19 cellular contexts compared by ENCODE assay signal in the genomic region with DNA sequence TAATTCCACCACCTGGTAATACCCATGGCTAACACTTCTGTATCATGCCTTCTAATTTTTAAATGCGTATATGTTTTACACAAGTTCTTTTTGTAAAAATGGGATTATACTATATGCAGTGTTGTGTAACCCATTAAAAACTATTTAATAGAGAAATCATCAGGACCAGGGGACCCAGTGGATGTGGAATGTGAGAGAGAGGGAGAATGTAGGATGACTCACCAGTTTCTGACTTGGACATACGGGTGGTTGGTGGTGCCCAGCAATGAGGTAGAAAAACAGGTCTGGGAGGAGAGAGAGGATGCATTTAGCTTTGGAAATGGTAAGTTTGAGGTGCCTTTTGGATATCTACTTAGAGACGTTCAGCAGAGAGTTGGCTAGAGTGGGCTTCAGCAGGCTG.
"Had no signal": no experiment of that assay in that cellular context is flagged by ENCODE, and none has a peak within 500 bp of the region (broad histone marks: within the 10 kb centered on the region; RNA-seq: fewer than 3 reads in every experiment).

No MANE protein-coding gene starts in this region.

- H3K36me3 ChIP-seq: adrenal gland had no signal

- H3K4me1 ChIP-seq: adrenal gland had no signal

- H3K9me3 Mint-ChIP-seq: activated B cell treated with CpG ODN at 0.5 μM for 24 hours; activated CD4-positive, alpha-beta T cell treated with anti-CD3 and anti-CD28 coated beads, Interleukin-2, amount 10 ng/mL, durations not matched to agents 24 days and 14 days; activated naive CD4-positive, alpha-beta T cell treated with anti-CD3 and anti-CD28 coated beads, Interleukin-2, amount 10 ng/mL, durations not matched to agents 7 days and 5 days; activated naive CD8-positive, alpha-beta T cell treated with anti-CD3 and anti-CD28 coated beads, Interleukin-2, amount 10 ng/mL, durations not matched to agents 7 days and 5 days; activated T-cell treated with anti-CD3 and anti-CD28 coated beads, Interleukin-2, amount 50 U/mL, for 24 hours; T-helper 1 cell treated with Interleukin-12 subunit alpha and Interleukin-12 subunit beta and Interleukin-4 antibody, amounts not matched to agents 30 μg/mL and 1 μg/mL, for 36 hours had no signal

- H3K27ac Mint-ChIP-seq: activated B cell treated with CpG ODN at 0.5 μM for 24 hours; activated CD4-positive, alpha-beta T cell treated with anti-CD3 and anti-CD28 coated beads, Interleukin-2, amount 10 ng/mL, durations not matched to agents 24 days and 14 days; activated CD8-positive, alpha-beta memory T cell treated with anti-CD3 and anti-CD28 coated beads, Interleukin-2, amount 10 ng/mL, durations not matched to agents 7 days and 5 days; activated naive CD4-positive, alpha-beta T cell treated with anti-CD3 and anti-CD28 coated beads, Interleukin-2, amount 10 ng/mL, durations not matched to agents 7 days and 5 days; activated naive CD8-positive, alpha-beta T cell treated with anti-CD3 and anti-CD28 coated beads, Interleukin-2, amount 10 ng/mL, durations not matched to agents 7 days and 5 days; activated T-cell treated with anti-CD3 and anti-CD28 coated beads, Interleukin-2, amount 50 U/mL, for 24 hours; T-helper 1 cell treated with Interleukin-12 subunit alpha and Interleukin-12 subunit beta and Interleukin-4 antibody, amounts not matched to agents 30 μg/mL and 1 μg/mL, for 36 hours had no signal

- DNase-seq: activated B cell treated with CpG ODN at 0.5 μM for 24 hours; activated CD4-positive, alpha-beta T cell treated with anti-CD3 and anti-CD28 coated beads for 1 hour; activated CD4-positive, alpha-beta T cell treated with anti-CD3 and anti-CD28 coated beads, Interleukin-2, amount 10 ng/mL, durations not matched to agents 24 days and 14 days; activated CD4-positive, alpha-beta T cell treated with anti-CD3 and anti-CD28 coated beads, Interleukin-2, amount 50 U/mL, for 48 hours; activated CD8-positive, alpha-beta memory T cell treated with anti-CD3 and anti-CD28 coated beads, Interleukin-2, amount 10 ng/mL, durations not matched to agents 7 days and 5 days; activated gamma-delta T cell; activated naive CD4-positive, alpha-beta T cell treated with anti-CD3 and anti-CD28 coated beads, Interleukin-2, amount 10 ng/mL, durations not matched to agents 7 days and 5 days; activated naive CD8-positive, alpha-beta T cell treated with anti-CD3 and anti-CD28 coated beads, Interleukin-2, amount 10 ng/mL, durations not matched to agents 7 days and 5 days; activated T-cell treated with anti-CD3 and anti-CD28 coated beads, Interleukin-2, amount 50 U/mL, for 24 hours; adrenal gland; KG1; NCI-H1048; NCI-H1694; NCI-H2029 treated with DMSO at 0.1 percent for 48 hours; NCI-H510A treated with DMSO at 0.1 percent for 48 hours; NK-92 treated with Interleukin-12 subunit alpha and Interleukin-12 subunit beta, amount 100 ng/mL, for 24 hours; SHP77 treated with DMSO at 0.1 percent for 48 hours; T-helper 9 cell had no signal

- ATAC-seq: activated CD8-positive, alpha-beta memory T cell treated with anti-CD3 and anti-CD28 coated beads, Interleukin-2, amount 10 ng/mL, durations not matched to agents 7 days and 5 days had no signal

- H3K36me3 Mint-ChIP-seq: activated CD8-positive, alpha-beta memory T cell treated with anti-CD3 and anti-CD28 coated beads, Interleukin-2, amount 10 ng/mL, durations not matched to agents 7 days and 5 days; activated naive CD4-positive, alpha-beta T cell treated with anti-CD3 and anti-CD28 coated beads, Interleukin-2, amount 10 ng/mL, durations not matched to agents 7 days and 5 days; activated naive CD8-positive, alpha-beta T cell treated with anti-CD3 and anti-CD28 coated beads, Interleukin-2, amount 10 ng/mL, durations not matched to agents 7 days and 5 days had no signal

- H3K4me3 ChIP-seq: adrenal gland had no signal

- H3K4me1 Mint-ChIP-seq: activated B cell treated with CpG ODN at 0.5 μM for 24 hours; activated CD4-positive, alpha-beta T cell treated with anti-CD3 and anti-CD28 coated beads, Interleukin-2, amount 10 ng/mL, durations not matched to agents 24 days and 14 days; activated CD8-positive, alpha-beta memory T cell treated with anti-CD3 and anti-CD28 coated beads, Interleukin-2, amount 10 ng/mL, durations not matched to agents 7 days and 5 days; activated naive CD4-positive, alpha-beta T cell treated with anti-CD3 and anti-CD28 coated beads, Interleukin-2, amount 10 ng/mL, durations not matched to agents 7 days and 5 days; activated naive CD8-positive, alpha-beta T cell treated with anti-CD3 and anti-CD28 coated beads, Interleukin-2, amount 10 ng/mL, durations not matched to agents 7 days and 5 days had no signal

- H3K9me3 ChIP-seq: adrenal gland had no signal

- H3K4me3 Mint-ChIP-seq: activated B cell treated with CpG ODN at 0.5 μM for 24 hours; activated CD4-positive, alpha-beta T cell treated with anti-CD3 and anti-CD28 coated beads, Interleukin-2, amount 10 ng/mL, durations not matched to agents 24 days and 14 days; activated CD8-positive, alpha-beta memory T cell treated with anti-CD3 and anti-CD28 coated beads, Interleukin-2, amount 10 ng/mL, durations not matched to agents 7 days and 5 days; activated naive CD4-positive, alpha-beta T cell treated with anti-CD3 and anti-CD28 coated beads, Interleukin-2, amount 10 ng/mL, durations not matched to agents 7 days and 5 days; activated naive CD8-positive, alpha-beta T cell treated with anti-CD3 and anti-CD28 coated beads, Interleukin-2, amount 10 ng/mL, durations not matched to agents 7 days and 5 days; activated T-cell treated with anti-CD3 and anti-CD28 coated beads, Interleukin-2, amount 50 U/mL, for 24 hours; T-helper 1 cell treated with Interleukin-12 subunit alpha and Interleukin-12 subunit beta and Interleukin-4 antibody, amounts not matched to agents 30 μg/mL and 1 μg/mL, for 36 hours had no signal

- H3K27me3 ChIP-seq: adrenal gland had no signal

- H3K27me3 Mint-ChIP-seq: activated CD4-positive, alpha-beta T cell treated with anti-CD3 and anti-CD28 coated beads, Interleukin-2, amount 10 ng/mL, durations not matched to agents 24 days and 14 days had no signal

- H3K27ac ChIP-seq: adrenal gland had no signal
